In genomic region chr12:52206309-52207040, GRCh38 we compare ENCODE assay signal across 23 cellular contexts. TPM values are rescaled to one million over a fixed set of nuclear protein-coding genes. Genes with fewer than 3 reads are reported as not detected.
DNase-seq lines count a peak whose midpoint lies in the region; ATAC-seq and TF ChIP-seq lines count a peak whose summit lies in the region.
"Had no signal": no experiment of that assay in that cellular context is flagged by ENCODE, and none has a peak within 500 bp of the region (broad histone marks: within the 10 kb centered on the region; RNA-seq: fewer than 3 reads in every experiment).

No MANE protein-coding gene starts in this region.

- H3K27ac ChIP-seq in RWPE1, result peak overlapping the region; percentile 73; the same call in 1 of the 2 replicates
- no peak overlapping the region for H3K27ac ChIP-seq in mesenchymal stem cell (ENCODE audit: low read length, poor library complexity, severe bottlenecking)
- no peak overlapping the region for H3K27ac ChIP-seq in sigmoid colon
- H3K27ac ChIP-seq: Peyer's patch, uterus had no signal

- H3K4me3 Mint-ChIP-seq in activated CD8-positive, alpha-beta T cell treated with anti-CD3 and anti-CD28 coated beads, Interleukin-2, amount 10 ng/mL, durations not matched to agents 7 days and 5 days, result no peak overlapping the region
- H3K4me3 Mint-ChIP-seq in activated CD8-positive, alpha-beta T cell treated with anti-CD3 and anti-CD28 coated beads for 36 hours, result no peak overlapping the region

- DNase-seq in activated CD8-positive, alpha-beta T cell treated with anti-CD3 and anti-CD28 coated beads, Interleukin-2, amount 10 ng/mL, durations not matched to agents 7 days and 5 days, result no peak
- DNase-seq in activated CD8-positive, alpha-beta T cell treated with anti-CD3 and anti-CD28 coated beads for 36 hours, result no peak
- DNase-seq in RWPE1 (ENCODE audit: low spot score) (no peak), mesenchymal stem cell (no peak), sigmoid colon (peak; percentile 54), NCI-H1092 (lab: John Stamatoyannopoulos, UW) (no peak)
- DNase-seq in central memory CD4-positive, alpha-beta T cell, result no peak
- DNase-seq: effector CD8-positive, alpha-beta T cell; glutamatergic neuron; MM.1S; NCI-H146; NCI-H748 treated with DMSO at 0.1 percent for 48 hours; stomach; T1000; uterus had no signal

- H2BK120ac ChIP-seq in mesenchymal stem cell (ENCODE audit: low read depth, low read length), result no peak overlapping the region

- no peak for TF ChIP-seq CTCF in activated CD8-positive, alpha-beta T cell treated with anti-CD3 and anti-CD28 coated beads for 36 hours (IDR thresholded peaks at IDR 0.05)
- no peak for TF ChIP-seq CTCF in RWPE1 (conservative IDR thresholded peaks at IDR 0.05; ENCODE audit: low read depth)
- no peak for TF ChIP-seq CTCF in sigmoid colon (IDR thresholded peaks at IDR 0.05)

- H3K4me1 ChIP-seq in mesenchymal stem cell (ENCODE audit: control insufficient read depth, insufficient read depth, low read depth, low read length) (peaks cover 50% of the 10 kb centered on the region), sigmoid colon (peaks cover 0 to 30% (median 5%) of the 10 kb centered on the region in 4 donors)
- H3K4me1 ChIP-seq: HAP-1 had no signal

- H3K4me1 Mint-ChIP-seq in activated CD8-positive, alpha-beta T cell treated with anti-CD3 and anti-CD28 coated beads, Interleukin-2, amount 10 ng/mL, durations not matched to agents 7 days and 5 days (ENCODE audit: low read depth), result no peaks in the 10 kb centered on the region
- H3K4me1 Mint-ChIP-seq in activated CD8-positive, alpha-beta T cell treated with anti-CD3 and anti-CD28 coated beads for 36 hours (ENCODE audit: low read depth), result peaks cover 6% of the 10 kb centered on the region

- H2AK5ac ChIP-seq in mesenchymal stem cell (ENCODE audit: low read length, severe bottlenecking), result peak overlapping the region; percentile 26

- H4K8ac ChIP-seq in mesenchymal stem cell (ENCODE audit: low read length), result no peak overlapping the region

- intact Hi-C loops in activated CD8-positive, alpha-beta T cell treated with anti-CD3 and anti-CD28 coated beads for 36 hours (cut with micrococcal nuclease), result no loop called here
- intact Hi-C loops in sigmoid colon (cut with DNase I), result no loop called here

- no peaks in the 10 kb centered on the region for H3K9me3 Mint-ChIP-seq in activated CD8-positive, alpha-beta T cell treated with anti-CD3 and anti-CD28 coated beads, Interleukin-2, amount 10 ng/mL, durations not matched to agents 7 days and 5 days (ENCODE audit: insufficient read depth)
- H3K9me3 Mint-ChIP-seq in activated CD8-positive, alpha-beta T cell treated with anti-CD3 and anti-CD28 coated beads for 36 hours, result no peaks in the 10 kb centered on the region

- H3K27me3 Mint-ChIP-seq in activated CD8-positive, alpha-beta T cell treated with anti-CD3 and anti-CD28 coated beads, Interleukin-2, amount 10 ng/mL, durations not matched to agents 7 days and 5 days (ENCODE audit: low read depth), result peaks cover 27% of the 10 kb centered on the region
- H3K27me3 Mint-ChIP-seq in activated CD8-positive, alpha-beta T cell treated with anti-CD3 and anti-CD28 coated beads for 36 hours, result peaks cover 7% of the 10 kb centered on the region

- H2AFZ ChIP-seq in mesenchymal stem cell (ENCODE audit: low read depth, low read length), result no peak overlapping the region

- H3K9me3 ChIP-seq in mesenchymal stem cell (ENCODE audit: control insufficient read depth, low read length) (no peaks in the 10 kb centered on the region), sigmoid colon (no peaks in the 10 kb centered on the region)
- H3K9me3 ChIP-seq: BLaER1, HAP-1, Peyer's patch, stomach, uterus had no signal

- no peak overlapping the region for H3K4me2 ChIP-seq in mesenchymal stem cell (ENCODE audit: low read length, poor library complexity, severe bottlenecking)
- H3K4me2 ChIP-seq: BLaER1 had no signal

- no peak overlapping the region for H2BK12ac ChIP-seq in mesenchymal stem cell (ENCODE audit: low read length in 2 of 2)

- H3K4me3 ChIP-seq in mesenchymal stem cell (ENCODE audit: insufficient read depth in 1 of 2, low read depth in 1 of 2, low read length in 2 of 2), result no peak overlapping the region
- H3K4me3 ChIP-seq in sigmoid colon, result no peak overlapping the region
- H3K4me3 ChIP-seq: BLaER1, HAP-1, Peyer's patch, stomach, uterus had no signal

- H3K18ac ChIP-seq in mesenchymal stem cell (ENCODE audit: low read depth in 1 of 2, low read length in 2 of 2), result no peak overlapping the region

- H3K27me3 ChIP-seq in mesenchymal stem cell (ENCODE audit: control insufficient read depth in 1 of 2, insufficient read depth in 1 of 2, low read length in 2 of 2) (peaks cover 0 to 9% of the 10 kb centered on the region in 2 experiments), sigmoid colon (no peaks in the 10 kb centered on the region)
- H3K27me3 ChIP-seq: BLaER1, Peyer's patch, uterus had no signal

- H4K91ac ChIP-seq in mesenchymal stem cell (ENCODE audit: low read length), result no peak overlapping the region

- H3K14ac ChIP-seq in mesenchymal stem cell (ENCODE audit: low read length in 2 of 2), result no peak overlapping the region

- POLR2A ChIA-PET in activated CD8-positive, alpha-beta T cell treated with anti-CD3 and anti-CD28 coated beads, Interleukin-2, amount 10 ng/mL, durations not matched to agents 7 days and 5 days (lab: Charles Lee), result interaction anchor here (1.3 kb wide), 1 partner anchor 30 kb away, joined by 3 read pairs; no protein-coding TSS in a partner anchor
- POLR2A ChIA-PET in activated CD8-positive, alpha-beta T cell treated with anti-CD3 and anti-CD28 coated beads for 36 hours (lab: Charles Lee), result no interaction called here
- POLR2A ChIA-PET in RWPE1 (lab: Yijun Ruan, JAX; ENCODE audit: low non-redundant PET), result no interaction called here

- no peak overlapping the region for H3K23ac ChIP-seq in mesenchymal stem cell (ENCODE audit: low read length in 2 of 2)

- ATAC-seq in activated CD8-positive, alpha-beta T cell treated with anti-CD3 and anti-CD28 coated beads, Interleukin-2, amount 10 ng/mL, durations not matched to agents 7 days and 5 days, result no peak
- ATAC-seq in activated CD8-positive, alpha-beta T cell treated with anti-CD3 and anti-CD28 coated beads for 36 hours, result no peak
- ATAC-seq in HG02763 (IDR thresholded peaks at IDR 0.05; ENCODE audit: unreplicated experiment), result no peak
- ATAC-seq: HepG2, left lobe of liver had no signal

- no peak overlapping the region for H3K9ac ChIP-seq in mesenchymal stem cell (ENCODE audit: low read length)
- H3K9ac ChIP-seq: BLaER1 had no signal

- no peak overlapping the region for H3K4ac ChIP-seq in mesenchymal stem cell (ENCODE audit: low read depth in 1 of 2, low read length in 2 of 2)

- peak overlapping the region; percentile 9 for H3K27ac Mint-ChIP-seq in activated CD8-positive, alpha-beta T cell treated with anti-CD3 and anti-CD28 coated beads, Interleukin-2, amount 10 ng/mL, durations not matched to agents 7 days and 5 days
- H3K27ac Mint-ChIP-seq in activated CD8-positive, alpha-beta T cell treated with anti-CD3 and anti-CD28 coated beads for 36 hours, result no peak overlapping the region

- WGBS in mesenchymal stem cell, result 88% methylated on average over 9 of the region's 9 CpGs
- 80 to 89% methylated on average over 9 of the region's 9 CpGs for WGBS in sigmoid colon, 2 donors

- CTCF ChIA-PET in activated CD8-positive, alpha-beta T cell treated with anti-CD3 and anti-CD28 coated beads, Interleukin-2, amount 10 ng/mL, durations not matched to agents 7 days and 5 days (lab: Charles Lee), result no interaction called here
- CTCF ChIA-PET in activated CD8-positive, alpha-beta T cell treated with anti-CD3 and anti-CD28 coated beads for 36 hours (lab: Charles Lee), result interaction anchor here (1.2 to 2.0 kb wide), 2 partner anchors 73 kb away, joined by 3 to 11 read pairs; no protein-coding TSS in a partner anchor
- CTCF ChIA-PET in RWPE1 (lab: Yijun Ruan, JAX), result interaction anchor here (0.6 to 1.5 kb wide), 2 partner anchors 25 to 73 kb away, joined by 3 to 5 read pairs; no protein-coding TSS in a partner anchor

- no peak overlapping the region for H2BK5ac ChIP-seq in mesenchymal stem cell (ENCODE audit: low read depth, low read length, poor library complexity, severe bottlenecking)

- H3K36me3 Mint-ChIP-seq in activated CD8-positive, alpha-beta T cell treated with anti-CD3 and anti-CD28 coated beads, Interleukin-2, amount 10 ng/mL, durations not matched to agents 7 days and 5 days (ENCODE audit: low read depth), result no peaks in the 10 kb centered on the region
- H3K36me3 Mint-ChIP-seq in activated CD8-positive, alpha-beta T cell treated with anti-CD3 and anti-CD28 coated beads for 36 hours (ENCODE audit: low read depth), result no peaks in the 10 kb centered on the region

- no peaks in the 10 kb centered on the region for H3K79me1 ChIP-seq in mesenchymal stem cell (replicated peaks; ENCODE audit: low read length, poor library complexity, severe bottlenecking)

- H2BK15ac ChIP-seq in mesenchymal stem cell (ENCODE audit: low read depth, poor library complexity, severe bottlenecking), result no peak overlapping the region

- no peak for TF ChIP-seq EP300 in sigmoid colon (IDR thresholded peaks at IDR 0.05)

- no peaks in the 10 kb centered on the region for H3K36me3 ChIP-seq in mesenchymal stem cell (ENCODE audit: control insufficient read depth in 1 of 2, insufficient read depth in 2 of 2, low read depth in 1 of 2, low read length in 2 of 2)
- no peaks in the 10 kb centered on the region for H3K36me3 ChIP-seq in sigmoid colon
- H3K36me3 ChIP-seq: BLaER1, HAP-1, Peyer's patch, stomach, uterus had no signal

- no peak for TF ChIP-seq POLR2A in sigmoid colon (IDR thresholded peaks at IDR 0.05)

RNA-seq across cellular contexts. Expression of gene KRT80, which starts 14.7 kb away (rescaled TPM):
- not detected for total RNA-seq in activated CD8-positive, alpha-beta T cell treated with anti-CD3 and anti-CD28 coated beads, Interleukin-2, amount 10 ng/mL, durations not matched to agents 7 days and 5 days
- not detected for total RNA-seq in activated CD8-positive, alpha-beta T cell treated with anti-CD3 and anti-CD28 coated beads for 36 hours
- 0.72 TPM for polyA plus RNA-seq in mesenchymal stem cell (2013, experiment 1 of 2)
- 0.84 TPM for polyA plus RNA-seq in mesenchymal stem cell (2013, experiment 2 of 2)
- not detected for total RNA-seq in sigmoid colon
- polyA plus RNA-seq in sigmoid colon, result under 1 TPM in 2 of 3 donors, not detected in 1; under 0.01 to 0.34 TPM
- total RNA-seq: activated CD8-positive, alpha-beta memory T cell treated with anti-CD3 and anti-CD28 coated beads for 36 hours had no signal

RNA-seq across cellular contexts. Expression of gene KRT7, which starts 26.6 kb away (rescaled TPM):
- 10 to 100 TPM; 14.4 to 14.7 TPM for total RNA-seq in activated CD8-positive, alpha-beta T cell treated with anti-CD3 and anti-CD28 coated beads, Interleukin-2, amount 10 ng/mL, durations not matched to agents 7 days and 5 days
- 1 to 10 TPM; 2.1 to 3.1 TPM for total RNA-seq in activated CD8-positive, alpha-beta T cell treated with anti-CD3 and anti-CD28 coated beads for 36 hours
- 5.1 TPM for polyA plus RNA-seq in mesenchymal stem cell (2013, experiment 1 of 2)
- 5.7 TPM for polyA plus RNA-seq in mesenchymal stem cell (2013, experiment 2 of 2)
- 1 to 10 TPM in 1 of 4 donors, under 1 TPM in 1, not detected in 2; 0.27 to 3.2 TPM for total RNA-seq in sigmoid colon
- 10 to 100 TPM in 1 of 3 donors, 1 to 10 TPM in 2; 1.2 to 12.0 (median 2.4) TPM for polyA plus RNA-seq in sigmoid colon
- total RNA-seq: HepG2, skeletal muscle tissue had no signal
